ENCODE assay signal across 10 cellular contexts in genomic region chr22:42571068-42571467, GRCh38. TPM values are rescaled to one million over a fixed set of nuclear protein-coding genes. Genes with fewer than 3 reads are reported as not detected.
A peak's percentile ranks its signal among the peaks of the same experiment; 100 is the strongest.
DNase-seq lines count a peak whose midpoint lies in the region; ATAC-seq, FAIRE-seq and TF ChIP-seq lines count a peak whose summit lies in the region.
"Not testable (repeated sequence)": the region's sequence is repeated elsewhere in the genome, so short reads cannot be mapped to it uniquely, and the experiment has no call there.
"Had no signal": no experiment of that assay in that cellular context is flagged by ENCODE, and none has a peak within 500 bp of the region (broad histone marks: within the 10 kb centered on the region; RNA-seq: fewer than 3 reads in every experiment).

No MANE protein-coding gene starts in this region.

- not testable (repeated sequence) for H3K79me2 ChIP-seq in astrocyte (ENCODE audit: insufficient read depth, low read length); osteoblast (ENCODE audit: insufficient read depth, low read length)

- not testable (repeated sequence) for H3K27me3 ChIP-seq in H7 (ENCODE audit: control insufficient read depth, insufficient read depth, low read length); astrocyte (ENCODE audit: insufficient read depth, low read length); osteoblast (ENCODE audit: insufficient read depth, low read length)

- H3K4me1 Mint-ChIP-seq in activated T-cell treated with anti-CD3 and anti-CD28 coated beads, Interleukin-2, amount 50 U/mL, for 24 hours (ENCODE audit: low read depth); astrocyte (ENCODE audit: low read depth, unreplicated experiment): not testable (repeated sequence)

- peaks cover 64% of the 10 kb centered on the region for H3K36me3 Mint-ChIP-seq in activated T-cell treated with anti-CD3 and anti-CD28 coated beads, Interleukin-2, amount 50 U/mL, for 24 hours (ENCODE audit: low read depth)
- H3K36me3 Mint-ChIP-seq in astrocyte (ENCODE audit: low read depth, unreplicated experiment) = not testable (repeated sequence)

- peak overlapping the region; percentile 59 for H3K27ac Mint-ChIP-seq in activated T-cell treated with anti-CD3 and anti-CD28 coated beads, Interleukin-2, amount 50 U/mL, for 24 hours
- peak overlapping the region; percentile 53 for H3K27ac Mint-ChIP-seq in astrocyte (ENCODE audit: unreplicated experiment)

- not testable (repeated sequence) for H3K27me3 Mint-ChIP-seq in activated T-cell treated with anti-CD3 and anti-CD28 coated beads, Interleukin-2, amount 50 U/mL, for 24 hours; astrocyte (ENCODE audit: low read depth, unreplicated experiment)

- ATAC-seq in stimulated activated naive CD8-positive, alpha-beta T cell treated with anti-CD3 and anti-CD28 coated beads, Interleukin-15, Interleukin-2, amounts not matched to agents 100 U/mL and 50 U/mL, for 24 hours = peak; percentile 4

- H3K9ac ChIP-seq in astrocyte (ENCODE audit: low read length) = not testable (repeated sequence)

- not testable (repeated sequence) for H3K4me1 ChIP-seq in astrocyte (ENCODE audit: insufficient read depth, low read length); osteoblast (ENCODE audit: insufficient read depth, low read length)

- not testable (repeated sequence) for H3K4me3 Mint-ChIP-seq in activated T-cell treated with anti-CD3 and anti-CD28 coated beads, Interleukin-2, amount 50 U/mL, for 24 hours; astrocyte (ENCODE audit: unreplicated experiment)

- not testable (repeated sequence) for H3K4me3 ChIP-seq in H7 (ENCODE audit: insufficient read depth, low read depth, low read length); astrocyte (ENCODE audit: insufficient read depth, low read depth, low read length); osteoblast (ENCODE audit: insufficient read depth, low read length)

- peak; percentile 48 for DNase-seq in H7
- not testable (repeated sequence) for DNase-seq in activated T-cell treated with anti-CD3 and anti-CD28 coated beads, Interleukin-2, amount 50 U/mL, for 24 hours; astrocyte (ENCODE audit: low read depth); erythroblast (lab: John Stamatoyannopoulos, UW); stimulated activated naive CD8-positive, alpha-beta T cell treated with anti-CD3 and anti-CD28 coated beads, Interleukin-15, Interleukin-2, amounts not matched to agents 100 U/mL and 50 U/mL, for 24 hours
- peak; percentile 42 for DNase-seq in osteoblast (ENCODE audit: insufficient read length, low spot score, missing footprints)

- not testable (repeated sequence) for H3K9me3 ChIP-seq in astrocyte (ENCODE audit: insufficient read depth, low read depth, low read length); osteoblast (ENCODE audit: low read depth, low read length)

- not testable (repeated sequence) for TF ChIP-seq CTCF in astrocyte (IDR thresholded peaks at IDR 0.05; ENCODE audit: insufficient read depth, low read depth, low read length); osteoblast (IDR thresholded peaks at IDR 0.05; ENCODE audit: extremely low read depth, low read depth, low read length)

- not testable (repeated sequence) for FAIRE-seq in astrocyte (lab: Jason Lieb, UNC)

- not testable (repeated sequence) for H4K20me1 ChIP-seq in astrocyte (ENCODE audit: insufficient read depth, low read length); osteoblast (ENCODE audit: insufficient read depth, low read length)

- H3K36me3 ChIP-seq in H7 (replicated peaks; ENCODE audit: control insufficient read depth, insufficient read depth, low read length); astrocyte (ENCODE audit: insufficient read depth, low read length); osteoblast (ENCODE audit: insufficient read depth, low read length): not testable (repeated sequence)

- H3K4me2 ChIP-seq in astrocyte (ENCODE audit: low read length); osteoblast (ENCODE audit: insufficient read depth, low read length): not testable (repeated sequence)

- H2AFZ ChIP-seq in astrocyte (ENCODE audit: low read depth, low read length); osteoblast (ENCODE audit: low read length): not testable (repeated sequence)

- TF ChIP-seq POLR2A in Raji (IDR thresholded peaks at IDR 0.05; ENCODE audit: insufficient read depth, low read depth, low read length) (0 out of 2 replicates have a peak, but pooled peaks have one; percentile 8), erythroblast (IDR thresholded peaks at IDR 0.05; ENCODE audit: low read length) (peak; percentile 4)

- not testable (repeated sequence) for H3K9me3 Mint-ChIP-seq in activated T-cell treated with anti-CD3 and anti-CD28 coated beads, Interleukin-2, amount 50 U/mL, for 24 hours; astrocyte (ENCODE audit: unreplicated experiment)

- H3K27ac ChIP-seq in astrocyte (ENCODE audit: low read depth, low read length); osteoblast (ENCODE audit: low read depth, low read length): not testable (repeated sequence)

RNA-seq across cellular contexts. Expression of gene SERHL2, which starts 17.3 kb away (rescaled TPM):
- 2.6 and 7.5 TPM in 2 replicates for total RNA-seq in H7 (2014; rRNA removed; shearing (Covaris generic))
- total RNA-seq in astrocyte (1.2 and 2.2 TPM in 2 replicates), osteoblast (2.9 TPM in 2 replicates)
- total RNA-seq: A172, G401, H1 had no signal

RNA-seq across cellular contexts. Expression of gene POLDIP3, which starts 43.6 kb away (rescaled TPM):
- total RNA-seq in H7 (2014; rRNA removed; shearing (Covaris generic)) = 43.2 and 47.9 TPM in 2 replicates
- total RNA-seq in astrocyte (57.1 and 60.3 TPM in 2 replicates), osteoblast (21.2 and 22.4 TPM in 2 replicates)

RNA-seq across cellular contexts. Expression of gene RRP7A, which starts 51.5 kb away (rescaled TPM):
- total RNA-seq in H7 (2014; rRNA removed; shearing (Covaris generic)) = 33.1 and 39.3 TPM in 2 replicates
- total RNA-seq in astrocyte = 54.9 TPM in 2 replicates
- 21.5 and 29.0 TPM in 2 replicates for total RNA-seq in osteoblast
